In the genomic region with DNA sequence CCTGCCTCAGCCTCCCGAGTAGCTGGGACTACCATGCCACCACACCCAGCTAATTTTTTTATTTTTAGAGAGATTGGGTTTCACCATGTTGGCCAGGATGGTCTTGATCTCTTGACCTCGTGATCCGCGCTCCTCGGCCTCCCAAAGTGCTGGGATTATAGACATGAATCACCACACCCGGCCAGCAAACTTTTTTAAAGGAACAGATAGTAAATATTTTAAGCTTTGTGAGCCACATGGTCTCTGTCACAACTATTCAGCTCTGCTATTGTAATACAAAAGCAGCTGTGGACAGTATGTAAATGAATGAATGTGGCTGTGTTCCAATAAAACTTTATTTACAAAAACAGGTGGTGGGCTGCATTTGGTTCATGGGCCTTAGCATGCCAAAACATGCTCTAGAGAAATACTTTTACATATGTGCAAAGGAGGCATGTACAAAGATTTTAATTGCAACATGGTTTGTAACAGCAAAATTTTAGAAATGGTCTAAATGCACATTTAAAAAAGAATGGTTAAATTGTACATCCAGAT, we compare ENCODE assay signal across 28 cellular contexts. TPM values are rescaled to one million over a fixed set of nuclear protein-coding genes. Genes with fewer than 3 reads are reported as not detected.
"Had no signal": no experiment of that assay in that cellular context is flagged by ENCODE, and none has a peak within 500 bp of the region (broad histone marks: within the 10 kb centered on the region; RNA-seq: fewer than 3 reads in every experiment).

No MANE protein-coding gene starts in this region.

- ATAC-seq: activated T-cell treated with anti-CD3 and anti-CD28 coated beads, Interleukin-2, amount 50 U/mL, for 72 hours; heart left ventricle; lower lobe of right lung; natural killer cell; stimulated activated naive CD8-positive, alpha-beta T cell treated with anti-CD3 and anti-CD28 coated beads, Interleukin-15, Interleukin-2, amounts not matched to agents 100 U/mL and 50 U/mL, for 24 hours had no signal

- DNase-seq: activated CD4-positive, alpha-beta T cell treated with anti-CD3 and anti-CD28 coated beads for 4 hours; activated CD4-positive, alpha-beta T cell treated with anti-CD3 and anti-CD28 coated beads, Interleukin-2, amount 50 U/mL, for 48 hours; activated CD4-positive, CD25-positive, alpha-beta regulatory T cell; activated CD8-positive, alpha-beta memory T cell treated with anti-CD3 and anti-CD28 coated beads, Interleukin-2, amount 50 U/mL, for 48 hours; activated effector memory CD4-positive, alpha-beta T cell treated with Interleukin-2 at 50 U/mL for 16 hours; activated naive CD4-positive, alpha-beta T cell treated with anti-CD3 and anti-CD28 coated beads for 36 hours; activated naive CD8-positive, alpha-beta T cell treated with anti-CD3 and anti-CD28 coated beads, Interleukin-2, amount 10 ng/mL, durations not matched to agents 7 days and 5 days; activated T-cell treated with anti-CD3 and anti-CD28 coated beads, Interleukin-2, amount 50 U/mL, for 72 hours; amygdala; cortex of kidney; esophagus squamous epithelium; heart left ventricle; lower lobe of right lung; natural killer cell; retina; stimulated activated CD4-positive, alpha-beta T cell treated with anti-CD3 and anti-CD28 coated beads, Interleukin-4, amount 100 ng/mL, for 24 hours; stimulated activated naive CD8-positive, alpha-beta T cell treated with anti-CD3 and anti-CD28 coated beads, Interleukin-15, Interleukin-2, amounts not matched to agents 100 U/mL and 50 U/mL, for 24 hours; upper lobe of left lung had no signal

- FAIRE-seq: bronchial epithelial cell, keratinocyte had no signal

- H3K27ac ChIP-seq: esophagus squamous epithelium, heart left ventricle, lower lobe of right lung, upper lobe of left lung had no signal

- H3K27me3 ChIP-seq: esophagus squamous epithelium, heart left ventricle, upper lobe of left lung had no signal

- H3K4me1 ChIP-seq: esophagus squamous epithelium, heart left ventricle, lower lobe of right lung, upper lobe of left lung had no signal

- H3K4me3 ChIP-seq: esophagus squamous epithelium, heart left ventricle, lower lobe of right lung, upper lobe of left lung had no signal

- H3K36me3 ChIP-seq: lower lobe of right lung had no signal

- H3K9me3 ChIP-seq: esophagus squamous epithelium, heart left ventricle, lower lobe of right lung, upper lobe of left lung had no signal

RNA-seq across cellular contexts. Expression of a gene that starts 47.0 kb away (rescaled TPM):
- total RNA-seq: activated CD8-positive, alpha-beta memory T cell treated with anti-CD3 and anti-CD28 coated beads for 36 hours; activated naive CD4-positive, alpha-beta T cell treated with anti-CD3 and anti-CD28 coated beads for 36 hours; activated T-cell treated with anti-CD3 and anti-CD28 coated beads, Interleukin-2, amount 50 U/mL, for 72 hours; bronchial epithelial cell; cerebellum; endodermal cell; lower lobe of right lung; mesothelial cell of epicardium; osteocyte; progenitor cell of endocrine pancreas; T-helper 1 cell treated with Interleukin-12 subunit alpha and Interleukin-12 subunit beta and Interleukin-4 antibody, amounts not matched to agents 30 ng/mL and 1 ng/mL, for 36 hours; upper lobe of left lung had no signal
- polyA plus RNA-seq: heart left ventricle, keratinocyte, thymus had no signal
